14 cellular contexts compared by ENCODE assay signal in genomic region chr7:142248-142955, GRCh38. TPM values are rescaled to one million over a fixed set of nuclear protein-coding genes. Genes with fewer than 3 reads are reported as not detected.
A peak's percentile ranks its signal among the peaks of the same experiment; 100 is the strongest.
DNase-seq lines count a peak whose midpoint lies in the region; ATAC-seq and TF ChIP-seq lines count a peak whose summit lies in the region.
"Had no signal": no experiment of that assay in that cellular context is flagged by ENCODE, and none has a peak within 500 bp of the region (broad histone marks: within the 10 kb centered on the region; RNA-seq: fewer than 3 reads in every experiment).

No MANE protein-coding gene starts in this region.

- H3K9me3 Mint-ChIP-seq in neural crest cell, result no peaks in the 10 kb centered on the region

- peaks cover 5% of the 10 kb centered on the region for H3K4me1 Mint-ChIP-seq in neural crest cell

- H3K27me3 ChIP-seq in gastroesophageal sphincter, result no peaks in the 10 kb centered on the region
- H3K27me3 ChIP-seq: tibial nerve had no signal

- H3K4me3 Mint-ChIP-seq in neural crest cell, result no peak overlapping the region
- H3K4me3 Mint-ChIP-seq: memory B cell had no signal

- H3K27me3 Mint-ChIP-seq in neural crest cell (ENCODE audit: low read depth), result no peaks in the 10 kb centered on the region

- no peak overlapping the region for H3K4me3 ChIP-seq in gastroesophageal sphincter
- H3K4me3 ChIP-seq: tibial nerve had no signal

- ATAC-seq in gastroesophageal sphincter (peak; percentile 64), HG03097 (IDR thresholded peaks at IDR 0.05; ENCODE audit: low FRiP score, unreplicated experiment) (no peak)

- H3K9me3 ChIP-seq in gastroesophageal sphincter, result no peaks in the 10 kb centered on the region
- H3K9me3 ChIP-seq: tibial nerve had no signal

- peak overlapping the region in 3 of 4 donors; percentile 3 to 46 (median 32) for H3K27ac ChIP-seq in gastroesophageal sphincter

- DNase-seq in AG08395 (ENCODE audit: low spot score) (peak; percentile 49), NCI-H1694 treated with DMSO at 0.1 percent for 48 hours (lab: John Stamatoyannopoulos, UW) (peak; percentile 49), neural crest cell (ENCODE audit: low read depth, low spot score) (no peak), RKO (ENCODE audit: low spot score) (no peak), midbrain (lab: John Stamatoyannopoulos, UW) (no peak), NCI-H1092 (lab: John Stamatoyannopoulos, UW) (no peak)
- DNase-seq: effector CD4-positive, alpha-beta T cell; NCI-H226; retina; RPMI8226 had no signal

- peaks cover 4% of the 10 kb centered on the region for H3K36me3 Mint-ChIP-seq in neural crest cell (ENCODE audit: low read depth)

- peak overlapping the region; percentile 35 for H3K27ac Mint-ChIP-seq in neural crest cell (ENCODE audit: unreplicated experiment)
- H3K27ac Mint-ChIP-seq: memory B cell had no signal

- TF ChIP-seq POLR2A in gastroesophageal sphincter (IDR thresholded peaks at IDR 0.05), result no peak

- 63 to 91% methylated on average over 4 to 5 of the region's 13 CpGs for WGBS in gastroesophageal sphincter (ENCODE audit: low coverage in 1 of 2), 2 donors

- no peaks in the 10 kb centered on the region for H3K36me3 ChIP-seq in gastroesophageal sphincter
- H3K36me3 ChIP-seq: tibial nerve had no signal

- TF ChIP-seq CTCF in gastroesophageal sphincter (IDR thresholded peaks at IDR 0.05) (no peak), neural crest cell (conservative IDR thresholded peaks at IDR 0.05) (no peak)

- no peak for TF ChIP-seq EP300 in gastroesophageal sphincter (IDR thresholded peaks at IDR 0.05)

- peaks cover 0 to 27% (median 0%) of the 10 kb centered on the region in 3 donors for H3K4me1 ChIP-seq in gastroesophageal sphincter

RNA-seq across cellular contexts. Expression of gene FAM20C, which starts 50.0 kb away (rescaled TPM):
- total RNA-seq in gastroesophageal sphincter, result 10 to 100 TPM; 41.9 to 87.5 (median 73.6) TPM
- 21.9 and 22.7 TPM in 2 replicates for total RNA-seq in neural crest cell

Comparison
In these comparisons a context has a peak if more than half of its experiments do, and no peak if none do; other contexts are left out.
1. DNase-seq: peak in AG08395 (single experiment) and NCI-H1694 treated with DMSO at 0.1 percent for 48 hours (single experiment); none in neural crest cell (single experiment), RKO (single experiment), midbrain (single experiment) and NCI-H1092 (single experiment).